1 cellular context compared by ENCODE assay signal in the genomic region with DNA sequence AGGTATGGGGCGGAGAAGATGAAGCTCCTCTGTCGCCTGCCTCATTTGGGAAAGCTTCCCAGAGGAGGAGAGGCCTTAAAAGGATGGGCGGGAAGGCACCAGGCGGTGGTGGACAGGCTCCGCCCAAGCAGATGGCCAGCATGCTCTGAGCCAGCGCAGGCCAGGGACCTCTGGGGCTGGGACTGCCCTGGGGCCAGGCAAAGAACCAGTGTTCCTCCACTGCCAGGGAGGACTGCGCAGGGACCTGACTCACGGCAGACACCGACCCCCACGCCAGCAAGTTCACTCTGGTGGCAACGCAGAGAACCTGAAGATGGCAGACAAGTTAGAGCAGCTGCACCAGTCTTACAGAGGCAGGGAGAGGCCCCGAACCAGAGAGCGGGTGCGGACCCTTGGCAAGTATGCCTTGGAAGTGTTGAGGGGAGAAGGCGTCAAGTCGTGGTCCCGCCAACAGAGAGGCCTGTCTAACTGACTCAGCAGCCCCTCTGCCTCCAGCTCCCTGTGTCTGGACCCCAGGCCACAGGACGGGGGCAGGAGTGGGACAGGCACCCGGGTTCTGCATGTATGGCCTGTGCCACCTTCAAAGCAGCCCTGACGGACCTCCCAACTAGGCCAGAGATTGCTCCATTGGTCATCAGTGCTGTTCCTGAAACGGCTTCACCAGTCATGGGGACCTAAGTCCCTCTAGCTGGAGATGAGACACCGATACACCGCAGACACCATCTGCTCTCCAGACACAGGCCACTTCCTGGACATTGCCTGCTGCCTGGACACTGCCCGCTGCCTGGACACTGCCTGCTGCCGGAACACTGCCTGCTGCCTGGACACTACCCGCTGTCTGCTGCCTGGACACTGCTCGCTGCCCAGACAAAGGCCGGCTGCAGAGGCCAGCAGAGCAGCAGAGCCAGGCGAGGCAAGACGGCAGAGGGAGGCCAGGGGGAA.
TF ChIP-seq lines count a peak whose summit lies in the region.

No MANE protein-coding gene starts in this region.

TF ChIP-seq in K562, 482 proteins besides CTCF, POLR2A, EP300 and RAD21 (continued from another document and continues in another):
- TF ChIP-seq, protein P1, sequence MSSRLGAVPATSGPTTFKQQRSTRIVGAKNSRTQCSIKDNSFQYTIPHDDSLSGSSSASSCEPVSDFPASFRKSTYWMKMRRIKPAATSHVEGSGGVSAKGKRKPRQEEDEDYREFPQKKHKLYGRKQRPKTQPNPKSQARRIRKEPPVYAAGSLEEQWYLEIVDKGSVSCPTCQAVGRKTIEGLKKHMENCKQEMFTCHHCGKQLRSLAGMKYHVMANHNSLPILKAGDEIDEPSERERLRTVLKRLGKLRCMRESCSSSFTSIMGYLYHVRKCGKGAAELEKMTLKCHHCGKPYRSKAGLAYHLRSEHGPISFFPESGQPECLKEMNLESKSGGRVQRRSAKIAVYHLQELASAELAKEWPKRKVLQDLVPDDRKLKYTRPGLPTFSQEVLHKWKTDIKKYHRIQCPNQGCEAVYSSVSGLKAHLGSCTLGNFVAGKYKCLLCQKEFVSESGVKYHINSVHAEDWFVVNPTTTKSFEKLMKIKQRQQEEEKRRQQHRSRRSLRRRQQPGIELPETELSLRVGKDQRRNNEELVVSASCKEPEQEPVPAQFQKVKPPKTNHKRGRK (tag; IDR thresholded peaks at IDR 0.05): no peak
- TF ChIP-seq MGA (IDR thresholded peaks at IDR 0.05) (peak; percentile 94), YY1 (IDR thresholded peaks at IDR 0.05; ENCODE audit: borderline replicate concordance in 1 of 3, control insufficient read depth in 1 of 3, extremely low read depth in 1 of 3, insufficient read depth in 3 of 3, insufficient read length in 1 of 3, insufficient replicate concordance in 2 of 3, low read depth in 1 of 3, low read length in 2 of 3) (no peak), RB1 (IDR thresholded peaks at IDR 0.05; ENCODE audit: low read depth) (no peak), ZNF3 (CRISPR knock-in tag; IDR thresholded peaks at IDR 0.05) (no peak), ARHGAP35 (IDR thresholded peaks at IDR 0.05; ENCODE audit: partially characterized antibody) (no peak), RBM15 (IDR thresholded peaks at IDR 0.05; ENCODE audit: insufficient read depth, low read length) (no peak), ZFP30 (CRISPR knock-in tag; IDR thresholded peaks at IDR 0.05; ENCODE audit: borderline replicate concordance) (no peak), NR4A1 (CRISPR knock-in tag; IDR thresholded peaks at IDR 0.05) (no peak), NR4A1 (tag; IDR thresholded peaks at IDR 0.05) (no peak), ZNF707 (CRISPR knock-in tag; conservative IDR thresholded peaks at IDR 0.05) (no peak), NCOA4 (IDR thresholded peaks at IDR 0.05; ENCODE audit: partially characterized antibody) (no peak), NR3C1 (CRISPR knock-in tag; IDR thresholded peaks at IDR 0.05) (0 out of 2 replicates have a peak, but pooled peaks have one; percentile 29), THAP7 (CRISPR knock-in tag; IDR thresholded peaks at IDR 0.05) (no peak), PHTF2 (CRISPR knock-in tag; IDR thresholded peaks at IDR 0.05) (no peak), ZBTB11 (CRISPR knock-in tag; IDR thresholded peaks at IDR 0.05) (no peak), PTRF (tag; IDR thresholded peaks at IDR 0.05) (no peak), NR1H2 (CRISPR knock-in tag; IDR thresholded peaks at IDR 0.05) (no peak), FOXJ2 (tag; IDR thresholded peaks at IDR 0.05) (no peak), NRF1 (conservative IDR thresholded peaks at IDR 0.05 in 1 of 2, IDR thresholded peaks at IDR 0.05 in 1 of 2) (peak in 1 of 2 experiments; percentile 46; a peak in 2 of 4 replicates), PHF21A (IDR thresholded peaks at IDR 0.05; ENCODE audit: borderline replicate concordance, low read depth) (no peak), FOXM1 (IDR thresholded peaks at IDR 0.05; ENCODE audit: low read depth) (no peak), FOXM1 (CRISPR knock-in tag; IDR thresholded peaks at IDR 0.05; ENCODE audit: low read depth) (no peak), SP2 (IDR thresholded peaks at IDR 0.05; ENCODE audit: extremely low read depth, low read depth, low read length, poor library complexity, severe bottlenecking) (no peak), L3MBTL2 (IDR thresholded peaks at IDR 0.05) (peak; percentile 73)
- TF ChIP-seq, protein P2, sequence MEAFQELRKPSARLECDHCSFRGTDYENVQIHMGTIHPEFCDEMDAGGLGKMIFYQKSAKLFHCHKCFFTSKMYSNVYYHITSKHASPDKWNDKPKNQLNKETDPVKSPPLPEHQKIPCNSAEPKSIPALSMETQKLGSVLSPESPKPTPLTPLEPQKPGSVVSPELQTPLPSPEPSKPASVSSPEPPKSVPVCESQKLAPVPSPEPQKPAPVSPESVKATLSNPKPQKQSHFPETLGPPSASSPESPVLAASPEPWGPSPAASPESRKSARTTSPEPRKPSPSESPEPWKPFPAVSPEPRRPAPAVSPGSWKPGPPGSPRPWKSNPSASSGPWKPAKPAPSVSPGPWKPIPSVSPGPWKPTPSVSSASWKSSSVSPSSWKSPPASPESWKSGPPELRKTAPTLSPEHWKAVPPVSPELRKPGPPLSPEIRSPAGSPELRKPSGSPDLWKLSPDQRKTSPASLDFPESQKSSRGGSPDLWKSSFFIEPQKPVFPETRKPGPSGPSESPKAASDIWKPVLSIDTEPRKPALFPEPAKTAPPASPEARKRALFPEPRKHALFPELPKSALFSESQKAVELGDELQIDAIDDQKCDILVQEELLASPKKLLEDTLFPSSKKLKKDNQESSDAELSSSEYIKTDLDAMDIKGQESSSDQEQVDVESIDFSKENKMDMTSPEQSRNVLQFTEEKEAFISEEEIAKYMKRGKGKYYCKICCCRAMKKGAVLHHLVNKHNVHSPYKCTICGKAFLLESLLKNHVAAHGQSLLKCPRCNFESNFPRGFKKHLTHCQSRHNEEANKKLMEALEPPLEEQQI (IDR thresholded peaks at IDR 0.05): no peak
- TF ChIP-seq, protein P3, sequence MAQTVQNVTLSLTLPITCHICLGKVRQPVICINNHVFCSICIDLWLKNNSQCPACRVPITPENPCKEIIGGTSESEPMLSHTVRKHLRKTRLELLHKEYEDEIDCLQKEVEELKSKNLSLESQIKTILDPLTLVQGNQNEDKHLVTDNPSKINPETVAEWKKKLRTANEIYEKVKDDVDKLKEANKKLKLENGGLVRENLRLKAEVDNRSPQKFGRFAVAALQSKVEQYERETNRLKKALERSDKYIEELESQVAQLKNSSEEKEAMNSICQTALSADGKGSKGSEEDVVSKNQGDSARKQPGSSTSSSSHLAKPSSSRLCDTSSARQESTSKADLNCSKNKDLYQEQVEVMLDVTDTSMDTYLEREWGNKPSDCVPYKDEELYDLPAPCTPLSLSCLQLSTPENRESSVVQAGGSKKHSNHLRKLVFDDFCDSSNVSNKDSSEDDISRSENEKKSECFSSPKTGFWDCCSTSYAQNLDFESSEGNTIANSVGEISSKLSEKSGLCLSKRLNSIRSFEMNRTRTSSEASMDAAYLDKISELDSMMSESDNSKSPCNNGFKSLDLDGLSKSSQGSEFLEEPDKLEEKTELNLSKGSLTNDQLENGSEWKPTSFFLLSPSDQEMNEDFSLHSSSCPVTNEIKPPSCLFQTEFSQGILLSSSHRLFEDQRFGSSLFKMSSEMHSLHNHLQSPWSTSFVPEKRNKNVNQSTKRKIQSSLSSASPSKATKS (CRISPR knock-in tag; IDR thresholded peaks at IDR 0.05): no peak
